1 cellular context compared by ENCODE assay signal in genomic region chr22:19290400-19291217, GRCh38.
TF ChIP-seq lines count a peak whose summit lies in the region.

No MANE protein-coding gene starts in this region.

TF ChIP-seq in H1, 55 proteins besides CTCF, POLR2A, EP300 and RAD21 (continued from another document):
- no peak for TF ChIP-seq TBP (IDR thresholded peaks at IDR 0.05; ENCODE audit: low read depth, low read length)
